Comparison of ENCODE assay signal across 1 cellular context in the genomic region with DNA sequence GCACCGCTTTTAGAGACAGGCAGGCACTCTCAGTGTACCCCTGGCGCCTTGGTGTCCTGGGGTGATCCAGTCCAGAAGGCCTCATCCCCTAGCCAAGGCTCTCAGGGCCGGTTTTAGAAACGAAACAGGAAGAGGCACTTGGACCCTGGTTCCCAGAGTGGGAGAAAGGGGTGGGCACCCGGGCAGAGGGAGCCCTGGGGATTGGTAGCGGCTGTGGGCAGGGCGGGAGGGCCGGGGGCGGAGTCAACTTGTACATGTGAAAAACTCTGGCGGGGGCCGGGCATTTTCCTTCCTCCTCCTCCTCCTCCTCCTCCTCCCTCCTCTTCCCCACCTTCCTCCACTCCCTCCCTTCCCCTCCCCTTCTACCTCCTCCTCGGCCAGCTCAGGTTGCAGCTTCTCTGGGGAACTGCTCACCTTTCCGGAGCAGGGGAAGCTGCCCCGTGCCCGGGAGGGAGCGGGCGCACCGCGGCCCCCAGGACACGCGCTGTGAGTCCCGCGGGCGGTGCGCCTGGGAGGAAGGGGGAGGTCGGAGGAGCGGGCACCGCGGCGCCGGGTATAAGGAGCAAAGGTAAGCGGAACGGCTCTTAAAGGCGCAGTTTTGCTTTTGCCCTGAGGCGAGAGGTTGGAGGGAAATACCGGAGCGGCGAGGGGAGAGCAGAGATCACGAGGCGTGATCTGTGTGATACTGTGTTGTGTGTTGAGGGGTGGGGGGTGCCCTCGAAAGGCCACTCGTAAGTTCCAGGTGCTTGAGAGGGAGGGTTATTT.
TF ChIP-seq lines count a peak whose summit lies in the region.

A gene (plus strand): TSS at position 359 of the 765 bp plus-strand sequence. CDS start 18,499 bp downstream, outside the sequence.

TF ChIP-seq in HepG2, 621 proteins besides CTCF, POLR2A, EP300 and RAD21 (continued from another document and continues in another):
- TF ChIP-seq, protein P1, sequence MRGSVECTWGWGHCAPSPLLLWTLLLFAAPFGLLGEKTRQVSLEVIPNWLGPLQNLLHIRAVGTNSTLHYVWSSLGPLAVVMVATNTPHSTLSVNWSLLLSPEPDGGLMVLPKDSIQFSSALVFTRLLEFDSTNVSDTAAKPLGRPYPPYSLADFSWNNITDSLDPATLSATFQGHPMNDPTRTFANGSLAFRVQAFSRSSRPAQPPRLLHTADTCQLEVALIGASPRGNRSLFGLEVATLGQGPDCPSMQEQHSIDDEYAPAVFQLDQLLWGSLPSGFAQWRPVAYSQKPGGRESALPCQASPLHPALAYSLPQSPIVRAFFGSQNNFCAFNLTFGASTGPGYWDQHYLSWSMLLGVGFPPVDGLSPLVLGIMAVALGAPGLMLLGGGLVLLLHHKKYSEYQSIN (CRISPR knock-in tag; IDR thresholded peaks at IDR 0.05; ENCODE audit: borderline replicate concordance), result no peak
- no peak for TF ChIP-seq GABPA (IDR thresholded peaks at IDR 0.05; ENCODE audit: low read depth, low read length)
- peak; percentile 67; the same call in 1 of the 2 replicates for TF ChIP-seq GABPA (CRISPR knock-in tag; IDR thresholded peaks at IDR 0.05; ENCODE audit: low read depth)
- no peak for TF ChIP-seq ZSCAN21 (CRISPR knock-in tag; IDR thresholded peaks at IDR 0.05; ENCODE audit: borderline replicate concordance)
- TF ChIP-seq MYC (CRISPR knock-in tag; IDR thresholded peaks at IDR 0.05; ENCODE audit: borderline replicate concordance), result peak; percentile 67; the same call in 1 of the 2 replicates
- TF ChIP-seq ZSCAN9 (CRISPR knock-in tag; IDR thresholded peaks at IDR 0.05; ENCODE audit: borderline replicate concordance), result no peak
- peak; percentile 3; the same call in 1 of the 2 replicates for TF ChIP-seq BHLHE40 (IDR thresholded peaks at IDR 0.05; ENCODE audit: low read length)
- 0 out of 2 replicates have a peak, but pooled peaks have one; percentile 7 for TF ChIP-seq HOXA3 (CRISPR knock-in tag; IDR thresholded peaks at IDR 0.05)
- TF ChIP-seq ZNF605 (CRISPR knock-in tag; IDR thresholded peaks at IDR 0.05), result peak; percentile 63
- TF ChIP-seq, protein P2, sequence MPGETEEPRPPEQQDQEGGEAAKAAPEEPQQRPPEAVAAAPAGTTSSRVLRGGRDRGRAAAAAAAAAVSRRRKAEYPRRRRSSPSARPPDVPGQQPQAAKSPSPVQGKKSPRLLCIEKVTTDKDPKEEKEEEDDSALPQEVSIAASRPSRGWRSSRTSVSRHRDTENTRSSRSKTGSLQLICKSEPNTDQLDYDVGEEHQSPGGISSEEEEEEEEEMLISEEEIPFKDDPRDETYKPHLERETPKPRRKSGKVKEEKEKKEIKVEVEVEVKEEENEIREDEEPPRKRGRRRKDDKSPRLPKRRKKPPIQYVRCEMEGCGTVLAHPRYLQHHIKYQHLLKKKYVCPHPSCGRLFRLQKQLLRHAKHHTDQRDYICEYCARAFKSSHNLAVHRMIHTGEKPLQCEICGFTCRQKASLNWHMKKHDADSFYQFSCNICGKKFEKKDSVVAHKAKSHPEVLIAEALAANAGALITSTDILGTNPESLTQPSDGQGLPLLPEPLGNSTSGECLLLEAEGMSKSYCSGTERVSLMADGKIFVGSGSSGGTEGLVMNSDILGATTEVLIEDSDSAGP (CRISPR knock-in tag; IDR thresholded peaks at IDR 0.05; ENCODE audit: borderline replicate concordance), result peak; percentile 99
- TF ChIP-seq, protein P3, sequence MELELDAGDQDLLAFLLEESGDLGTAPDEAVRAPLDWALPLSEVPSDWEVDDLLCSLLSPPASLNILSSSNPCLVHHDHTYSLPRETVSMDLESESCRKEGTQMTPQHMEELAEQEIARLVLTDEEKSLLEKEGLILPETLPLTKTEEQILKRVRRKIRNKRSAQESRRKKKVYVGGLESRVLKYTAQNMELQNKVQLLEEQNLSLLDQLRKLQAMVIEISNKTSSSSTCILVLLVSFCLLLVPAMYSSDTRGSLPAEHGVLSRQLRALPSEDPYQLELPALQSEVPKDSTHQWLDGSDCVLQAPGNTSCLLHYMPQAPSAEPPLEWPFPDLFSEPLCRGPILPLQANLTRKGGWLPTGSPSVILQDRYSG (CRISPR knock-in tag; IDR thresholded peaks at IDR 0.05), result no peak
- no peak for TF ChIP-seq ATF7-NPFF (CRISPR knock-in tag; IDR thresholded peaks at IDR 0.05; ENCODE audit: low read depth)
- 0 out of 2 replicates have a peak, but pooled peaks have one; percentile 15 for TF ChIP-seq MEIS1 (CRISPR knock-in tag; IDR thresholded peaks at IDR 0.05; ENCODE audit: borderline replicate concordance)
- TF ChIP-seq ZNF7 (CRISPR knock-in tag; IDR thresholded peaks at IDR 0.05), result no peak
- no peak for TF ChIP-seq XBP1 (CRISPR knock-in tag; IDR thresholded peaks at IDR 0.05)
- peak; percentile 71 for TF ChIP-seq RBFOX2 (IDR thresholded peaks at IDR 0.05; ENCODE audit: low read depth, low read length)
- no peak for TF ChIP-seq SP4 (CRISPR knock-in tag; IDR thresholded peaks at IDR 0.05)
- no peak for TF ChIP-seq JUNB (CRISPR knock-in tag; IDR thresholded peaks at IDR 0.05; ENCODE audit: borderline replicate concordance)
- TF ChIP-seq, protein P4, sequence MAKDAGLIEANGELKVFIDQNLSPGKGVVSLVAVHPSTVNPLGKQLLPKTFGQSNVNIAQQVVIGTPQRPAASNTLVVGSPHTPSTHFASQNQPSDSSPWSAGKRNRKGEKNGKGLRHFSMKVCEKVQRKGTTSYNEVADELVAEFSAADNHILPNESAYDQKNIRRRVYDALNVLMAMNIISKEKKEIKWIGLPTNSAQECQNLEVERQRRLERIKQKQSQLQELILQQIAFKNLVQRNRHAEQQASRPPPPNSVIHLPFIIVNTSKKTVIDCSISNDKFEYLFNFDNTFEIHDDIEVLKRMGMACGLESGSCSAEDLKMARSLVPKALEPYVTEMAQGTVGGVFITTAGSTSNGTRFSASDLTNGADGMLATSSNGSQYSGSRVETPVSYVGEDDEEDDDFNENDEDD (CRISPR knock-in tag; IDR thresholded peaks at IDR 0.05; ENCODE audit: borderline replicate concordance), result peak; percentile 40; the same call in 1 of the 2 replicates
- peak; percentile 47 for TF ChIP-seq THAP11 (CRISPR knock-in tag; IDR thresholded peaks at IDR 0.05)
- TF ChIP-seq ZNF556 (CRISPR knock-in tag; IDR thresholded peaks at IDR 0.05; ENCODE audit: borderline replicate concordance), result 0 out of 2 replicates have a peak, but pooled peaks have one; percentile 62
- no peak for TF ChIP-seq GTF2F1 (IDR thresholded peaks at IDR 0.05; ENCODE audit: low read length)
- no peak for TF ChIP-seq SRY (CRISPR knock-in tag; IDR thresholded peaks at IDR 0.05)
- TF ChIP-seq ZNF792 (CRISPR knock-in tag; IDR thresholded peaks at IDR 0.05), result 0 out of 2 replicates have a peak, but pooled peaks have one; percentile 9
- no peak for TF ChIP-seq TP53 (CRISPR knock-in tag; conservative IDR thresholded peaks at IDR 0.05)
- peak; percentile 4; the same call in 1 of the 2 replicates for TF ChIP-seq HNF4G (IDR thresholded peaks at IDR 0.05; ENCODE audit: borderline replicate concordance, low read depth, low read length)
- TF ChIP-seq HNF4G (CRISPR knock-in tag; IDR thresholded peaks at IDR 0.05; ENCODE audit: borderline replicate concordance, low read depth), result no peak; the same call in 1 of the 2 replicates
- TF ChIP-seq, protein P5, sequence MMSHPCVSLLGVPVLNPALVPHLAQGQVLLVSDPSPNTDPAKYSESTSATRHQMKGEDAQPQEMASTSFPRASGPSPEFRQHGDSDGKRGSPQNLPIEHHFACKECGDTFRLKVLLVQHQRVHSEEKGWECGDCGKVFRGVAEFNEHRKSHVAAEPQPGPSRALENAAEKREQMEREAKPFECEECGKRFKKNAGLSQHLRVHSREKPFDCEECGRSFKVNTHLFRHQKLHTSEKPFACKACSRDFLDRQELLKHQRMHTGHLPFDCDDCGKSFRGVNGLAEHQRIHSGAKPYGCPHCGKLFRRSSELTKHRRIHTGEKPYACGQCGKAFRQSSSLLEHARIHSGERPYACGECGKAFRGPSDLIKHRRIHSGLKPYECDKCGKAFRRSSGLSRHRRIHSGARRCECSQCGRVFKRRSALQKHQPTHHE (CRISPR knock-in tag; IDR thresholded peaks at IDR 0.05; ENCODE audit: borderline replicate concordance), result 0 out of 2 replicates have a peak, but pooled peaks have one; percentile 34
- TF ChIP-seq TAF1 (CRISPR knock-in tag; IDR thresholded peaks at IDR 0.05), result peak; percentile 60
- TF ChIP-seq, protein P6, sequence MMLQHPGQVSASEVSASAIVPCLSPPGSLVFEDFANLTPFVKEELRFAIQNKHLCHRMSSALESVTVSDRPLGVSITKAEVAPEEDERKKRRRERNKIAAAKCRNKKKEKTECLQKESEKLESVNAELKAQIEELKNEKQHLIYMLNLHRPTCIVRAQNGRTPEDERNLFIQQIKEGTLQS (CRISPR knock-in tag; IDR thresholded peaks at IDR 0.05), result 0 out of 2 replicates have a peak, but pooled peaks have one; percentile 17
- 0 out of 2 replicates have a peak, but pooled peaks have one; percentile 32 for TF ChIP-seq WIZ (CRISPR knock-in tag; IDR thresholded peaks at IDR 0.05)
- TF ChIP-seq, protein P7, sequence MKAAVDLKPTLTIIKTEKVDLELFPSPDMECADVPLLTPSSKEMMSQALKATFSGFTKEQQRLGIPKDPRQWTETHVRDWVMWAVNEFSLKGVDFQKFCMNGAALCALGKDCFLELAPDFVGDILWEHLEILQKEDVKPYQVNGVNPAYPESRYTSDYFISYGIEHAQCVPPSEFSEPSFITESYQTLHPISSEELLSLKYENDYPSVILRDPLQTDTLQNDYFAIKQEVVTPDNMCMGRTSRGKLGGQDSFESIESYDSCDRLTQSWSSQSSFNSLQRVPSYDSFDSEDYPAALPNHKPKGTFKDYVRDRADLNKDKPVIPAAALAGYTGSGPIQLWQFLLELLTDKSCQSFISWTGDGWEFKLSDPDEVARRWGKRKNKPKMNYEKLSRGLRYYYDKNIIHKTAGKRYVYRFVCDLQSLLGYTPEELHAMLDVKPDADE (CRISPR knock-in tag; IDR thresholded peaks at IDR 0.05), result peak; percentile 68; the same call in 1 of the 2 replicates
- no peak for TF ChIP-seq ZNF737 (CRISPR knock-in tag; IDR thresholded peaks at IDR 0.05; ENCODE audit: borderline replicate concordance)
- peak; percentile 49; the same call in 1 of the 2 replicates for TF ChIP-seq ZSCAN25 (CRISPR knock-in tag; IDR thresholded peaks at IDR 0.05)
- TF ChIP-seq BCL6 (CRISPR knock-in tag; IDR thresholded peaks at IDR 0.05), result 0 out of 2 replicates have a peak, but pooled peaks have one; percentile 9
- TF ChIP-seq ZNF274 (CRISPR knock-in tag; IDR thresholded peaks at IDR 0.05), result 0 out of 2 replicates have a peak, but pooled peaks have one; percentile 59
- TF ChIP-seq ZNF235 (CRISPR knock-in tag; IDR thresholded peaks at IDR 0.05; ENCODE audit: borderline replicate concordance), result peak; percentile 23; the same call in 1 of the 2 replicates
- TF ChIP-seq, protein P8, sequence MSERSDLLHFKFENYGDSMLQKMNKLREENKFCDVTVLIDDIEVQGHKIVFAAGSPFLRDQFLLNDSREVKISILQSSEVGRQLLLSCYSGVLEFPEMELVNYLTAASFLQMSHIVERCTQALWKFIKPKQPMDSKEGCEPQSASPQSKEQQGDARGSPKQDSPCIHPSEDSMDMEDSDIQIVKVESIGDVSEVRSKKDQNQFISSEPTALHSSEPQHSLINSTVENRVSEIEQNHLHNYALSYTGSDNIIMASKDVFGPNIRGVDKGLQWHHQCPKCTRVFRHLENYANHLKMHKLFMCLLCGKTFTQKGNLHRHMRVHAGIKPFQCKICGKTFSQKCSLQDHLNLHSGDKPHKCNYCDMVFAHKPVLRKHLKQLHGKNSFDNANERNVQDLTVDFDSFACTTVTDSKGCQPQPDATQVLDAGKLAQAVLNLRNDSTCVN (CRISPR knock-in tag; IDR thresholded peaks at IDR 0.05; ENCODE audit: borderline replicate concordance), result no peak
- TF ChIP-seq KAT8 (CRISPR knock-in tag; IDR thresholded peaks at IDR 0.05), result peak; percentile 77
- TF ChIP-seq POLR2AphosphoS5 (IDR thresholded peaks at IDR 0.05; ENCODE audit: low read depth, low read length), result peak; percentile 65
- TF ChIP-seq REPIN1 (CRISPR knock-in tag; IDR thresholded peaks at IDR 0.05; ENCODE audit: borderline replicate concordance, low read depth), result no peak
- TF ChIP-seq, protein P9, sequence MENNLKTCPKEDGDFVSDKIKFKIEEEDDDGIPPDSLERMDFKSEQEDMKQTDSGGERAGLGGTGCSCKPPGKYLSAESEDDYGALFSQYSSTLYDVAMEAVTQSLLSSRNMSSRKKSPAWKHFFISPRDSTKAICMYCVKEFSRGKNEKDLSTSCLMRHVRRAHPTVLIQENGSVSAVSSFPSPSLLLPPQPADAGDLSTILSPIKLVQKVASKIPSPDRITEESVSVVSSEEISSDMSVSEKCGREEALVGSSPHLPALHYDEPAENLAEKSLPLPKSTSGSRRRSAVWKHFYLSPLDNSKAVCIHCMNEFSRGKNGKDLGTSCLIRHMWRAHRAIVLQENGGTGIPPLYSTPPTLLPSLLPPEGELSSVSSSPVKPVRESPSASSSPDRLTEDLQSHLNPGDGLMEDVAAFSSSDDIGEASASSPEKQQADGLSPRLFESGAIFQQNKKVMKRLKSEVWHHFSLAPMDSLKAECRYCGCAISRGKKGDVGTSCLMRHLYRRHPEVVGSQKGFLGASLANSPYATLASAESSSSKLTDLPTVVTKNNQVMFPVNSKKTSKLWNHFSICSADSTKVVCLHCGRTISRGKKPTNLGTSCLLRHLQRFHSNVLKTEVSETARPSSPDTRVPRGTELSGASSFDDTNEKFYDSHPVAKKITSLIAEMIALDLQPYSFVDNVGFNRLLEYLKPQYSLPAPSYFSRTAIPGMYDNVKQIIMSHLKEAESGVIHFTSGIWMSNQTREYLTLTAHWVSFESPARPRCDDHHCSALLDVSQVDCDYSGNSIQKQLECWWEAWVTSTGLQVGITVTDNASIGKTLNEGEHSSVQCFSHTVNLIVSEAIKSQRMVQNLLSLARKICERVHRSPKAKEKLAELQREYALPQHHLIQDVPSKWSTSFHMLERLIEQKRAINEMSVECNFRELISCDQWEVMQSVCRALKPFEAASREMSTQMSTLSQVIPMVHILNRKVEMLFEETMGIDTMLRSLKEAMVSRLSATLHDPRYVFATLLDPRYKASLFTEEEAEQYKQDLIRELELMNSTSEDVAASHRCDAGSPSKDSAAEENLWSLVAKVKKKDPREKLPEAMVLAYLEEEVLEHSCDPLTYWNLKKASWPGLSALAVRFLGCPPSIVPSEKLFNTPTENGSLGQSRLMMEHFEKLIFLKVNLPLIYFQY (CRISPR knock-in tag; IDR thresholded peaks at IDR 0.05; ENCODE audit: borderline replicate concordance), result no peak
- TF ChIP-seq, protein P10, sequence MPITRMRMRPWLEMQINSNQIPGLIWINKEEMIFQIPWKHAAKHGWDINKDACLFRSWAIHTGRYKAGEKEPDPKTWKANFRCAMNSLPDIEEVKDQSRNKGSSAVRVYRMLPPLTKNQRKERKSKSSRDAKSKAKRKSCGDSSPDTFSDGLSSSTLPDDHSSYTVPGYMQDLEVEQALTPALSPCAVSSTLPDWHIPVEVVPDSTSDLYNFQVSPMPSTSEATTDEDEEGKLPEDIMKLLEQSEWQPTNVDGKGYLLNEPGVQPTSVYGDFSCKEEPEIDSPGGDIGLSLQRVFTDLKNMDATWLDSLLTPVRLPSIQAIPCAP (CRISPR knock-in tag; IDR thresholded peaks at IDR 0.05; ENCODE audit: low read depth), result no peak
- TF ChIP-seq, protein P11, sequence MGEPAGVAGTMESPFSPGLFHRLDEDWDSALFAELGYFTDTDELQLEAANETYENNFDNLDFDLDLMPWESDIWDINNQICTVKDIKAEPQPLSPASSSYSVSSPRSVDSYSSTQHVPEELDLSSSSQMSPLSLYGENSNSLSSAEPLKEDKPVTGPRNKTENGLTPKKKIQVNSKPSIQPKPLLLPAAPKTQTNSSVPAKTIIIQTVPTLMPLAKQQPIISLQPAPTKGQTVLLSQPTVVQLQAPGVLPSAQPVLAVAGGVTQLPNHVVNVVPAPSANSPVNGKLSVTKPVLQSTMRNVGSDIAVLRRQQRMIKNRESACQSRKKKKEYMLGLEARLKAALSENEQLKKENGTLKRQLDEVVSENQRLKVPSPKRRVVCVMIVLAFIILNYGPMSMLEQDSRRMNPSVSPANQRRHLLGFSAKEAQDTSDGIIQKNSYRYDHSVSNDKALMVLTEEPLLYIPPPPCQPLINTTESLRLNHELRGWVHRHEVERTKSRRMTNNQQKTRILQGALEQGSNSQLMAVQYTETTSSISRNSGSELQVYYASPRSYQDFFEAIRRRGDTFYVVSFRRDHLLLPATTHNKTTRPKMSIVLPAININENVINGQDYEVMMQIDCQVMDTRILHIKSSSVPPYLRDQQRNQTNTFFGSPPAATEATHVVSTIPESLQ (CRISPR knock-in tag; conservative IDR thresholded peaks at IDR 0.05), result no peak
